ENCODE assay signal across 20 cellular contexts in genomic region chr2:55103039-55103438, GRCh38. TPM values are rescaled to one million over a fixed set of nuclear protein-coding genes. Genes with fewer than 3 reads are reported as not detected.
DNase-seq lines count a peak whose midpoint lies in the region; ATAC-seq, FAIRE-seq and TF ChIP-seq lines count a peak whose summit lies in the region.
"Had no signal": no experiment of that assay in that cellular context is flagged by ENCODE, and none has a peak within 500 bp of the region (broad histone marks: within the 10 kb centered on the region; RNA-seq: fewer than 3 reads in every experiment).

No MANE protein-coding gene starts in this region.

- SMC1A ChIA-PET in GM12878 (lab: Charles Lee; ENCODE audit: uncharacterized antibody, unreplicated experiment): no interaction called here

- peaks cover 86% of the 10 kb centered on the region for H3K4me1 ChIP-seq in BLaER1
- H3K4me1 ChIP-seq in GM12878 (ENCODE audit: control insufficient read depth, insufficient read depth, low read length): no peaks in the 10 kb centered on the region
- no peaks in the 10 kb centered on the region for H3K4me1 ChIP-seq in H9 (ENCODE audit: insufficient read depth, low read length)

- TF ChIP-seq RAD21 in GM12878 (IDR thresholded peaks at IDR 0.05; ENCODE audit: insufficient read depth, low read depth, low read length): no peak

- no peak overlapping the region for H3K56ac ChIP-seq in H9 (ENCODE audit: insufficient read length, low read depth, low read length)

- H3K23ac ChIP-seq in H9 (ENCODE audit: insufficient read length, low read depth, low read length): no peak overlapping the region

- H4K91ac ChIP-seq in H9 (ENCODE audit: insufficient read length, low read depth, low read length): no peak overlapping the region

- H2AFZ ChIP-seq in GM12878 (ENCODE audit: control insufficient read depth, low read depth, low read length) (no peak overlapping the region), H9 (ENCODE audit: low read length) (no peak overlapping the region)

- FAIRE-seq in GM12878 (lab: Jason Lieb, UNC): no peak
- FAIRE-seq: HTR-8/SVneo had no signal

- no peak overlapping the region for H2BK20ac ChIP-seq in H9 (ENCODE audit: low read depth, low read length, poor library complexity, severe bottlenecking)

- WGBS in GM12878 (ENCODE audit: insufficient coverage, insufficient replicate concordance, low lambda C conversion rate, missing lambda C conversion rate): 54% methylated on average over 4 of the region's 4 CpGs
- WGBS in H9 (ENCODE audit: extremely low coverage, insufficient read length, low lambda C conversion rate): no CpG with 5 or more reads among the region's 4 CpGs

- no peaks in the 10 kb centered on the region for H3K9me3 Mint-ChIP-seq in memory B cell
- no peaks in the 10 kb centered on the region for H3K9me3 Mint-ChIP-seq in H9
- H3K9me3 Mint-ChIP-seq: activated naive CD4-positive, alpha-beta T cell treated with anti-CD3 and anti-CD28 coated beads, Interleukin-2, amount 50 U/mL, for 24 hours; neural crest cell had no signal

- no peak overlapping the region for H3K18ac ChIP-seq in H9 (ENCODE audit: insufficient read length, low read depth, low read length)

- H3K79me2 ChIP-seq in GM12878 (ENCODE audit: control insufficient read depth, insufficient read depth, low read length) (no peaks in the 10 kb centered on the region), H9 (ENCODE audit: insufficient read depth, low read length) (no peaks in the 10 kb centered on the region)

- H3K4me2 ChIP-seq in BLaER1: peak overlapping the region; percentile 67
- no peak overlapping the region for H3K4me2 ChIP-seq in GM12878 (ENCODE audit: control insufficient read depth, insufficient read depth)
- H3K4me2 ChIP-seq in H9 (ENCODE audit: insufficient read depth, insufficient read length, low read length): no peak overlapping the region

- no peaks in the 10 kb centered on the region for H3K36me3 Mint-ChIP-seq in memory B cell
- no peaks in the 10 kb centered on the region for H3K36me3 Mint-ChIP-seq in H9 (ENCODE audit: insufficient read depth in 1 of 3, low read depth in 3 of 3)
- H3K36me3 Mint-ChIP-seq: activated naive CD4-positive, alpha-beta T cell treated with anti-CD3 and anti-CD28 coated beads, Interleukin-2, amount 50 U/mL, for 24 hours had no signal

- DNase-seq in Kasumi-1 (lab: John Stamatoyannopoulos, UW) (peak; percentile 10 to 21), GM12878 (ENCODE audit: low read depth, low spot score) (no peak), memory B cell (ENCODE audit: low spot score in 2 of 2) (no peak), NCI-H2196 treated with DMSO at 0.1 percent for 48 hours (lab: John Stamatoyannopoulos, UW; ENCODE audit: unreplicated experiment) (no peak), NCI-H2107 (lab: John Stamatoyannopoulos, UW) (no peak), iPS-NIHi7 (ENCODE audit: extremely low spot score) (no peak), H9 (no peak)
- DNase-seq: activated CD8-positive, alpha-beta memory T cell treated with anti-CD3 and anti-CD28 coated beads for 24 hours; DMS79 treated with DMSO at 0.1 percent for 48 hours; midbrain; NCI-H1436 treated with DMSO at 0.1 percent for 48 hours; NCI-H2171 treated with DMSO at 0.1 percent for 48 hours; PC-3; spleen had no signal

- no peak overlapping the region for H3K4ac ChIP-seq in H9 (ENCODE audit: low read depth, low read length)

- TF ChIP-seq CTCF in GM12878 (IDR thresholded peaks at IDR 0.05 in 2 of 3, conservative IDR thresholded peaks at IDR 0.05 in 1 of 3; ENCODE audit: control insufficient read depth in 2 of 3, extremely low read depth in 1 of 3, insufficient read depth in 1 of 3, low read depth in 3 of 3, low read length in 3 of 3): no peak
- no peak for TF ChIP-seq CTCF in H9 (conservative IDR thresholded peaks at IDR 0.05)

- intact Hi-C loops in GM12878 (cut with micrococcal nuclease; ENCODE audit: unreplicated experiment): no loop called here

- no peak overlapping the region for H2AK5ac ChIP-seq in H9 (ENCODE audit: insufficient read length, low read length)

- H4K20me1 ChIP-seq in BLaER1 (no peaks in the 10 kb centered on the region), GM12878 (ENCODE audit: control insufficient read depth, insufficient read depth) (no peaks in the 10 kb centered on the region), H9 (ENCODE audit: control insufficient read depth, insufficient read depth, insufficient read length) (no peaks in the 10 kb centered on the region)

- H2BK5ac ChIP-seq in H9 (ENCODE audit: insufficient read length, low read length): no peak overlapping the region

- peaks cover 3% of the 10 kb centered on the region for H3K4me1 Mint-ChIP-seq in memory B cell
- peaks cover 3 to 6% of the 10 kb centered on the region in 2 experiments; a peak in 2 of 4 replicates for H3K4me1 Mint-ChIP-seq in H9
- H3K4me1 Mint-ChIP-seq: neural crest cell had no signal

- no peak overlapping the region for H3K14ac ChIP-seq in H9 (ENCODE audit: insufficient read depth, low read length)

- H3K9me3 ChIP-seq in BLaER1: no peaks in the 10 kb centered on the region
- no peaks in the 10 kb centered on the region for H3K9me3 ChIP-seq in GM12878 (replicated peaks; ENCODE audit: control insufficient read depth, insufficient read depth, low read length)
- no peaks in the 10 kb centered on the region for H3K9me3 ChIP-seq in H9 (ENCODE audit: control insufficient read depth, low read depth, low read length)
- H3K9me3 ChIP-seq: gastroesophageal sphincter, spleen had no signal

- H3K4me3 ChIP-seq in BLaER1: no peak overlapping the region
- H3K4me3 ChIP-seq in GM12878: no peak overlapping the region
- H3K4me3 ChIP-seq: gastroesophageal sphincter, spleen had no signal

- no peak overlapping the region for H4K8ac ChIP-seq in H9 (replicated peaks; ENCODE audit: insufficient read length, low read depth, low read length)

- H3K27me3 Mint-ChIP-seq in memory B cell (no peaks in the 10 kb centered on the region), H9 (ENCODE audit: low read depth) (no peaks in the 10 kb centered on the region)
- H3K27me3 Mint-ChIP-seq: activated naive CD4-positive, alpha-beta T cell treated with anti-CD3 and anti-CD28 coated beads, Interleukin-2, amount 50 U/mL, for 24 hours had no signal

- H3K4me3 Mint-ChIP-seq in memory B cell (no peak overlapping the region), H9 (no peak overlapping the region)
- H3K4me3 Mint-ChIP-seq: activated naive CD4-positive, alpha-beta T cell treated with anti-CD3 and anti-CD28 coated beads, Interleukin-2, amount 50 U/mL, for 24 hours; neural crest cell had no signal

- no peak overlapping the region for H2BK15ac ChIP-seq in H9 (ENCODE audit: low read depth, low read length)

- ATAC-seq in GM12878: no peak
- peak; percentile 22 for ATAC-seq in memory B cell (ENCODE audit: low read depth)
- ATAC-seq: activated CD4-positive, CD25-positive, alpha-beta regulatory T cell treated with anti-CD3 and anti-CD28 coated beads, Interleukin-2, amount 50 U/mL, for 24 hours; gastroesophageal sphincter; PC-3 had no signal

- H3K9ac ChIP-seq in BLaER1: no peak overlapping the region
- H3K9ac ChIP-seq in GM12878 (ENCODE audit: control insufficient read depth, insufficient read depth, low read length): no peak overlapping the region
- H3K9ac ChIP-seq in H9 (ENCODE audit: extremely low read depth, insufficient read length, low read length): no peak overlapping the region

- H4K5ac ChIP-seq in H9 (ENCODE audit: insufficient read length, low read depth, low read length): no peak overlapping the region

- H3K79me1 ChIP-seq in H9 (ENCODE audit: insufficient read depth, low read depth, low read length, poor library complexity, severe bottlenecking): no peaks in the 10 kb centered on the region

- RAD21 ChIA-PET in GM12878 (lab: Charles Lee; ENCODE audit: unreplicated experiment): no interaction called here

- BruUV-seq in GM12878 (replicated peaks; lab: Mats Ljungman, UMichigan): no TSS peak

- H3K36me3 ChIP-seq in BLaER1 (no peaks in the 10 kb centered on the region), GM12878 (ENCODE audit: control insufficient read depth in 2 of 2, insufficient read depth in 2 of 2, low read length in 1 of 2) (no peaks in the 10 kb centered on the region)
- H3K36me3 ChIP-seq: gastroesophageal sphincter, spleen had no signal

- H3K23me2 ChIP-seq in H9 (ENCODE audit: insufficient read length, low read depth, low read length, poor library complexity, severe bottlenecking): no peaks in the 10 kb centered on the region

- H2BK12ac ChIP-seq in H9 (ENCODE audit: insufficient read length, low read depth, low read length): no peak overlapping the region

- in situ Hi-C loops in GM12878 (cut with MboI): no loop called here

- no peak for TF ChIP-seq EP300 in GM12878 (IDR thresholded peaks at IDR 0.05; ENCODE audit: borderline replicate concordance in 1 of 2, control insufficient read depth in 1 of 2, low read depth in 2 of 2, low read length in 2 of 2)

- CTCF ChIA-PET in GM12878 (lab: Yijun Ruan, JAX): interaction anchor here (1.3 to 1.6 kb wide), 2 partner anchors 9 to 203 kb away, joined by 3 to 4 read pairs; no protein-coding TSS in a partner anchor

- no peak overlapping the region for H3T11ph ChIP-seq in H9 (ENCODE audit: low read length)

- H2BK120ac ChIP-seq in H9 (ENCODE audit: low read depth, low read length, poor library complexity, severe bottlenecking): no peak overlapping the region

- no peak overlapping the region for H3K27ac Mint-ChIP-seq in memory B cell
- no peak overlapping the region for H3K27ac Mint-ChIP-seq in H9
- H3K27ac Mint-ChIP-seq: activated naive CD4-positive, alpha-beta T cell treated with anti-CD3 and anti-CD28 coated beads, Interleukin-2, amount 50 U/mL, for 24 hours had no signal

- no peak for TF ChIP-seq POLR2A in GM12878 (IDR thresholded peaks at IDR 0.05; ENCODE audit: low read depth, low read length)

- H3K27me3 ChIP-seq in BLaER1 (no peaks in the 10 kb centered on the region), GM12878 (replicated peaks in 1 of 2; ENCODE audit: control insufficient read depth in 2 of 2, insufficient read depth in 2 of 2, low read length in 1 of 2) (no peaks in the 10 kb centered on the region), H9 (ENCODE audit: insufficient read depth, low read length) (no peaks in the 10 kb centered on the region)
- H3K27me3 ChIP-seq: gastroesophageal sphincter, spleen had no signal

- POLR2A ChIA-PET in GM12878 (lab: Charles Lee): interaction anchor here (0.6 kb wide), 1 partner anchor 49 kb away, joined by 3 read pairs; no protein-coding TSS in a partner anchor

- H3K27ac ChIP-seq in BLaER1: peak overlapping the region; percentile 79
- H3K27ac ChIP-seq in GM12878 (ENCODE audit: control insufficient read depth, insufficient read depth): no peak overlapping the region
- H3K27ac ChIP-seq in H9 (ENCODE audit: insufficient read length, low read depth, low read length): no peak overlapping the region

RNA-seq across cellular contexts. Expression of gene RTN4, which starts 52.8 kb away (rescaled TPM):
- 114 and 117 TPM in 2 replicates for total RNA-seq in GM12878 (2013; cell fraction: nucleolus; rRNA removed)
- 55.5 and 56.0 TPM in 2 replicates for total RNA-seq in GM12878 (2014; rRNA removed)
- total RNA-seq in GM12878 (2014; rRNA removed; fragmentation: Illumina TruSeq; extraction: Trizol): 65.5 and 69.7 TPM in 2 replicates
- 133 TPM in 2 replicates for total RNA-seq in GM12878 (2021)
- polyA plus RNA-seq in GM12878 (2011; ENCODE audit: low read depth): 56.1 TPM
- 94.3 and 135 TPM in 2 replicates for polyA plus RNA-seq in GM12878 (2011; rRNA removed)
- polyA plus RNA-seq in GM12878 (2011; cell fraction: cytosol; rRNA removed): 31.6 and 46.1 TPM in 2 replicates
- 43.0 and 55.6 TPM in 2 replicates for polyA plus RNA-seq in GM12878 (2011; cell fraction: nucleus; rRNA removed)
- polyA plus RNA-seq in GM12878 (2012): 94.6 and 95.7 TPM in 2 replicates
- polyA plus RNA-seq in GM12878 (2014; fragmentation: Illumina TruSeq; extraction: Trizol): 130 and 166 TPM in 2 replicates
- 100 to 1,000 TPM in 1 of 2 experiments, 10 to 100 TPM in 1; 68.0 to 112 TPM for polyA plus RNA-seq in GM12878 (2014; fragmentation: Nextera tagmentation; extraction: Ambion mirVana)
- polyA plus RNA-seq in GM12878 (2014; rRNA removed): 71.2 and 72.6 TPM in 2 replicates
- 10 to 100 TPM; 78.4 to 88.1 TPM for polyA plus RNA-seq in GM12878 (2016; fragmentation: Nextera tagmentation; extraction: Ambion mirVana)
- polyA minus RNA-seq in GM12878 (2011; rRNA and poly(A)+ RNA removed): 50.2 and 64.6 TPM in 2 replicates
- 23.1 and 32.0 TPM in 2 replicates for polyA minus RNA-seq in GM12878 (2011; cell fraction: cytosol; rRNA and poly(A)+ RNA removed)
- 25.6 and 43.1 TPM in 2 replicates for polyA minus RNA-seq in GM12878 (2011; cell fraction: nucleus; rRNA and poly(A)+ RNA removed)
- total RNA-seq in H9 (2021): 200 and 205 TPM in 2 replicates

Comparison
In these comparisons a context has a peak if more than half of its experiments do, and no peak if none do; other contexts are left out.
1. DNase-seq: peak in Kasumi-1 (2 of 2); none in GM12878 (single experiment), memory B cell (0 of 2), NCI-H2196 treated with DMSO at 0.1 percent for 48 hours (single experiment), NCI-H2107 (single experiment), iPS-NIHi7 (single experiment) and H9 (single experiment).